In genomic region chr3:169968224-169968623, GRCh38 we compare ENCODE assay signal across 12 cellular contexts. TPM values are rescaled to one million over a fixed set of nuclear protein-coding genes. Genes with fewer than 3 reads are reported as not detected.
A peak's percentile ranks its signal among the peaks of the same experiment; 100 is the strongest.
DNase-seq lines count a peak whose midpoint lies in the region; ATAC-seq, FAIRE-seq and TF ChIP-seq lines count a peak whose summit lies in the region.
"Had no signal": no experiment of that assay in that cellular context is flagged by ENCODE, and none has a peak within 500 bp of the region (broad histone marks: within the 10 kb centered on the region; RNA-seq: fewer than 3 reads in every experiment).

No MANE protein-coding gene starts in this region.

- H3K9me3 Mint-ChIP-seq in stimulated activated naive CD8-positive, alpha-beta T cell treated with anti-CD3 and anti-CD28 coated beads, Interleukin-15, Interleukin-2, amounts not matched to agents 100 ng/mL and 50 ng/mL, for 24 hours, result no peaks in the 10 kb centered on the region
- H3K9me3 Mint-ChIP-seq in memory B cell, result peaks cover 4% of the 10 kb centered on the region

- CTCF ChIA-PET in GM12878 (lab: Yijun Ruan, JAX), result interaction anchor here (1.0 to 6.6 kb wide), 9 partner anchors 9 to 206 kb away, joined by 3 to 81 read pairs (median 12); no protein-coding TSS in a partner anchor

- TF ChIP-seq RAD21 in GM12878 (IDR thresholded peaks at IDR 0.05; ENCODE audit: insufficient read depth, low read depth, low read length), result no peak

- WGBS in GM12878 (ENCODE audit: insufficient coverage, insufficient replicate concordance, low lambda C conversion rate, missing lambda C conversion rate), result no CpG with 5 or more reads among the region's 1 CpG

- H3K4me1 ChIP-seq in GM12878 (ENCODE audit: control insufficient read depth, insufficient read depth, low read length), result peaks cover 7% of the 10 kb centered on the region; the same call in 1 of the 2 replicates

- no peak for TF ChIP-seq CTCF in GM12878 (IDR thresholded peaks at IDR 0.05 in 2 of 3, conservative IDR thresholded peaks at IDR 0.05 in 1 of 3; ENCODE audit: control insufficient read depth in 2 of 3, extremely low read depth in 1 of 3, insufficient read depth in 1 of 3, low read depth in 3 of 3, low read length in 3 of 3)

- no peak for ATAC-seq in stimulated activated naive CD8-positive, alpha-beta T cell treated with anti-CD3 and anti-CD28 coated beads, Interleukin-15, Interleukin-2, amounts not matched to agents 100 U/mL and 50 U/mL, for 24 hours
- no peak for ATAC-seq in GM12878
- no peak for ATAC-seq in memory B cell (ENCODE audit: low read depth)
- no peak for ATAC-seq in HG02642 (IDR thresholded peaks at IDR 0.05; ENCODE audit: poor library complexity, unreplicated experiment)
- no peak for ATAC-seq in GM19324 (IDR thresholded peaks at IDR 0.05; ENCODE audit: low FRiP score, unreplicated experiment)
- ATAC-seq: Panc1 had no signal

- H3K9ac ChIP-seq in GM12878 (ENCODE audit: control insufficient read depth, insufficient read depth, low read length), result peak overlapping the region; percentile 57

- intact Hi-C loops in GM12878 (cut with micrococcal nuclease; ENCODE audit: unreplicated experiment), result loop anchor here (5.0 kb wide), 1 partner anchor 206 kb away; no protein-coding TSS in a partner anchor

- POLR2A ChIA-PET in GM12878 (lab: Charles Lee), result interaction anchor here (0.7 to 5.8 kb wide), 11 partner anchors 9 to 1469 kb away, joined by 3 to 34 read pairs (median 6); no protein-coding TSS in a partner anchor

- no peaks in the 10 kb centered on the region for H3K27me3 Mint-ChIP-seq in stimulated activated naive CD8-positive, alpha-beta T cell treated with anti-CD3 and anti-CD28 coated beads, Interleukin-15, Interleukin-2, amounts not matched to agents 100 ng/mL and 50 ng/mL, for 24 hours
- H3K27me3 Mint-ChIP-seq in memory B cell, result no peaks in the 10 kb centered on the region

- H2AFZ ChIP-seq in GM12878 (ENCODE audit: control insufficient read depth, low read depth, low read length), result no peak overlapping the region

- DNase-seq in stimulated activated naive CD8-positive, alpha-beta T cell treated with anti-CD3 and anti-CD28 coated beads, Interleukin-15, Interleukin-2, amounts not matched to agents 100 U/mL and 50 U/mL, for 24 hours, result no peak
- DNase-seq in GM12878 (ENCODE audit: low read depth, low spot score), result no peak
- no peak for DNase-seq in memory B cell (ENCODE audit: low spot score in 2 of 2)
- no peak for DNase-seq in HuH-7 (ENCODE audit: low spot score)
- no peak for DNase-seq in anterior cingulate cortex (lab: John Stamatoyannopoulos, UW)
- DNase-seq: DMS79 treated with DMSO at 0.1 percent for 48 hours had no signal

- RAD21 ChIA-PET in GM12878 (lab: Charles Lee; ENCODE audit: unreplicated experiment), result interaction anchor here (0.5 to 8.3 kb wide), 10 partner anchors 14 to 479 kb away, joined by 3 to 123 read pairs (median 6); no protein-coding TSS in a partner anchor

- no peak for TF ChIP-seq POLR2A in GM12878 (IDR thresholded peaks at IDR 0.05; ENCODE audit: low read depth, low read length)

- no peaks in the 10 kb centered on the region for H3K27me3 ChIP-seq in GM12878 (replicated peaks in 1 of 2; ENCODE audit: control insufficient read depth in 2 of 2, insufficient read depth in 2 of 2, low read length in 1 of 2)

- peaks cover 65% of the 10 kb centered on the region for H3K4me1 Mint-ChIP-seq in stimulated activated naive CD8-positive, alpha-beta T cell treated with anti-CD3 and anti-CD28 coated beads, Interleukin-15, Interleukin-2, amounts not matched to agents 100 ng/mL and 50 ng/mL, for 24 hours (ENCODE audit: low read depth)
- H3K4me1 Mint-ChIP-seq in memory B cell, result peaks cover 56% of the 10 kb centered on the region

- peak overlapping the region; percentile 83 for H3K4me2 ChIP-seq in GM12878 (ENCODE audit: control insufficient read depth, insufficient read depth)

- H3K4me3 Mint-ChIP-seq in stimulated activated naive CD8-positive, alpha-beta T cell treated with anti-CD3 and anti-CD28 coated beads, Interleukin-15, Interleukin-2, amounts not matched to agents 100 ng/mL and 50 ng/mL, for 24 hours, result peak overlapping the region; percentile 87
- H3K4me3 Mint-ChIP-seq in memory B cell, result peak overlapping the region; percentile 100

- no TSS peak for BruUV-seq in GM12878 (replicated peaks; lab: Mats Ljungman, UMichigan)

- in situ Hi-C loops in GM12878 (cut with MboI), result no loop called here

- no peak for FAIRE-seq in GM12878 (lab: Jason Lieb, UNC)

- TF ChIP-seq EP300 in GM12878 (IDR thresholded peaks at IDR 0.05; ENCODE audit: borderline replicate concordance in 1 of 2, control insufficient read depth in 1 of 2, low read depth in 2 of 2, low read length in 2 of 2), result no peak

- no peak overlapping the region for H3K27ac Mint-ChIP-seq in stimulated activated naive CD8-positive, alpha-beta T cell treated with anti-CD3 and anti-CD28 coated beads, Interleukin-15, Interleukin-2, amounts not matched to agents 100 ng/mL and 50 ng/mL, for 24 hours
- H3K27ac Mint-ChIP-seq in memory B cell, result peak overlapping the region; percentile 100

- H3K79me2 ChIP-seq in GM12878 (ENCODE audit: control insufficient read depth, insufficient read depth, low read length), result peaks cover 80% of the 10 kb centered on the region

- H3K27ac ChIP-seq in GM12878 (ENCODE audit: control insufficient read depth, insufficient read depth), result peak overlapping the region; percentile 91

- H3K9me3 ChIP-seq in GM12878 (replicated peaks; ENCODE audit: control insufficient read depth, insufficient read depth, low read length), result no peaks in the 10 kb centered on the region; the same call in 2 of the 3 replicates

- SMC1A ChIA-PET in GM12878 (lab: Charles Lee; ENCODE audit: uncharacterized antibody, unreplicated experiment), result interaction anchor here (1.0 to 9.1 kb wide), 17 partner anchors 9 to 212 kb away, joined by 3 to 174 read pairs (median 5); no protein-coding TSS in a partner anchor

- H3K36me3 ChIP-seq in GM12878 (ENCODE audit: control insufficient read depth in 2 of 2, insufficient read depth in 2 of 2, low read length in 1 of 2), result peaks cover 0 to 2% of the 10 kb centered on the region in 2 experiments; a peak in 1 of 4 replicates

- peaks cover 26% of the 10 kb centered on the region for H3K36me3 Mint-ChIP-seq in stimulated activated naive CD8-positive, alpha-beta T cell treated with anti-CD3 and anti-CD28 coated beads, Interleukin-15, Interleukin-2, amounts not matched to agents 100 ng/mL and 50 ng/mL, for 24 hours (ENCODE audit: low read depth)
- H3K36me3 Mint-ChIP-seq in memory B cell, result peaks cover 14% of the 10 kb centered on the region

- H3K4me3 ChIP-seq in GM12878, result peak overlapping the region; percentile 79

- no peaks in the 10 kb centered on the region; the same call in 1 of the 2 replicates for H4K20me1 ChIP-seq in GM12878 (ENCODE audit: control insufficient read depth, insufficient read depth)

TF ChIP-seq in GM12878, 131 proteins besides CTCF, POLR2A, EP300 and RAD21:
- TF ChIP-seq YBX1 (IDR thresholded peaks at IDR 0.05), result no peak
- no peak for TF ChIP-seq MEF2B (IDR thresholded peaks at IDR 0.05; ENCODE audit: partially characterized antibody, poor library complexity, severe bottlenecking)
- TF ChIP-seq NRF1 (conservative IDR thresholded peaks at IDR 0.05; ENCODE audit: low read depth, low read length), result no peak

RNA-seq across cellular contexts. Expression of gene SEC62, which starts 1.6 kb away (rescaled TPM):
- total RNA-seq in GM12878 (2013; cell fraction: nucleolus; rRNA removed), result 42.3 and 54.8 TPM in 2 replicates
- total RNA-seq in GM12878 (2014; rRNA removed) (25.6 and 34.1 TPM in 2 replicates), GM12878 (2014; rRNA removed; fragmentation: Illumina TruSeq; extraction: Trizol) (60.8 and 70.3 TPM in 2 replicates), GM12878 (2021) (68.8 and 74.6 TPM in 2 replicates)
- 57.4 TPM for polyA plus RNA-seq in GM12878 (2011; ENCODE audit: low read depth)
- polyA plus RNA-seq in GM12878 (2011; rRNA removed) (59.6 and 64.3 TPM in 2 replicates), GM12878 (2014; fragmentation: Illumina TruSeq; extraction: Trizol) (115 and 146 TPM in 2 replicates), GM12878 (2014; fragmentation: Nextera tagmentation; extraction: Ambion mirVana) (100 to 1,000 TPM; 252 to 270 TPM), GM12878 (2014; rRNA removed) (44.1 and 45.5 TPM in 2 replicates), GM12878 (2016; fragmentation: Nextera tagmentation; extraction: Ambion mirVana) (100 to 1,000 TPM; 160 to 165 TPM)
- polyA plus RNA-seq in GM12878 (2011; cell fraction: cytosol; rRNA removed), result 21.2 and 33.9 TPM in 2 replicates
- 18.1 and 22.6 TPM in 2 replicates for polyA plus RNA-seq in GM12878 (2011; cell fraction: nucleus; rRNA removed)
- polyA plus RNA-seq in GM12878 (2012), result 86.6 and 176 TPM in 2 replicates
- 71.9 and 81.5 TPM in 2 replicates for polyA minus RNA-seq in GM12878 (2011; rRNA and poly(A)+ RNA removed)
- 9.6 and 15.8 TPM in 2 replicates for polyA minus RNA-seq in GM12878 (2011; cell fraction: cytosol; rRNA and poly(A)+ RNA removed)
- polyA minus RNA-seq in GM12878 (2011; cell fraction: nucleus; rRNA and poly(A)+ RNA removed), result 12.2 and 15.9 TPM in 2 replicates

RNA-seq across cellular contexts. Expression of gene SAMD7, which starts 56.9 kb away (rescaled TPM):
- total RNA-seq in GM12878 (2013; cell fraction: nucleolus; rRNA removed), result not detected in 2 replicates
- total RNA-seq in GM12878 (2014; rRNA removed) (0.11 TPM in 1 of 2 replicates, not detected in the other), GM12878 (2014; rRNA removed; fragmentation: Illumina TruSeq; extraction: Trizol) (0.04 and 0.05 TPM in 2 replicates), GM12878 (2021) (not detected in 2 replicates)
- polyA plus RNA-seq in GM12878 (2011; ENCODE audit: low read depth), result not detected
- polyA plus RNA-seq in GM12878 (2011; rRNA removed) (not detected in 2 replicates), GM12878 (2014; fragmentation: Illumina TruSeq; extraction: Trizol) (0.07 TPM in 1 of 2 replicates, not detected in the other), GM12878 (2014; fragmentation: Nextera tagmentation; extraction: Ambion mirVana) (under 1 TPM; 0.04 to 0.11 TPM), GM12878 (2014; rRNA removed) (0.03 and 0.10 TPM in 2 replicates), GM12878 (2016; fragmentation: Nextera tagmentation; extraction: Ambion mirVana) (under 1 TPM in 1 of 2 experiments, not detected in 1; 0.11 TPM)
- polyA plus RNA-seq in GM12878 (2011; cell fraction: cytosol; rRNA removed), result not detected in 2 replicates
- not detected in 2 replicates for polyA plus RNA-seq in GM12878 (2011; cell fraction: nucleus; rRNA removed)
- polyA plus RNA-seq in GM12878 (2012), result 0.12 TPM in 1 of 2 replicates, not detected in the other
- polyA minus RNA-seq in GM12878 (2011; rRNA and poly(A)+ RNA removed), result not detected in 2 replicates
- not detected in 2 replicates for polyA minus RNA-seq in GM12878 (2011; cell fraction: cytosol; rRNA and poly(A)+ RNA removed)
- polyA minus RNA-seq in GM12878 (2011; cell fraction: nucleus; rRNA and poly(A)+ RNA removed), result not detected in 2 replicates
- total RNA-seq: lung microvascular endothelial cell, subcutaneous adipose tissue had no signal
